ENCODE assay signal across 8 cellular contexts in the genomic region with DNA sequence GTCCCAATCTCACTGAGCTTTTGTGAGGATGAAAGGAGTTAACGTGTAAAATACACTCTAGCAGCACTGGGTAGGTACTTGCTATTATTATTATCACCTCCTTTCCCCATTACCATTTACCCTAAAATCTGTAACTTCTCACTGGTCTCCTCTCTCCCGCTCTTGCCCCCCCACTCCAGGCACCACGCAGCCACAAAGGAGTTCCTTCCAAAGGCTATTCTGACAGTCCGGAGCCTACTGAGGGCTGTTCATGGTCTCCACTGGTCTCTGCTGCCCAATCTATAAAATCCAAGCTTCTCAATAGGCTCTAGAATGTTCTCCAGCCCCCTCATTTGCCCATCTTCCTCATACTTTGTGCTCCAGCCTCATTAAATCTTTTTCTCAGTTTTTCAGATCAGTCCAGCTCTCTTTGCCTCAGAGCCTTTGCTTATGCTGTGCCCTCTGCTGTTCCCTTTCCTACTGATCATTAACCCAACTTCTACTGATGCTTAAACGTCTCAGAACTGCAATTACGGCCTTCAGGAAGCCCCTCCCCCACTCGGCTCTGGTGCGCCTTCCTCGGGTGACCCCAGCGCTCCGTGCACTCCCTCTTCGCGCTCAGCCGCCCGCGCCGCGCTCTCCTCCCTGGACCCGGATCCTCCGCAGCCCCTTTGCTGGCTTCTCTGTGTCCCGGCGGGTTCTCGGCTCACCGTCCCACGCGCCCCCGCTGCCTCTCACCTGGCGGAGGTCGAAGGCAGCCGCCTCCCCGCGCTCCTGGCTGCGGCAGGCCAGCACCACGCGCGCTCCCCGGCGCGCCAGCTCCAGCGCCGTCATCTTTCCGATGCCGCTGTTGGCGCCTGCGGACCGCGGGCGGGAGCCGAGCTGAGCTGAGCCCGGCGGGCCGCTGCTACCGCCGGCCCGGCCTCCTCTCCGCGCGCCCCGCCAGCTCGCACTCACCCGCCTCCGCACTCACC. TPM values are rescaled to one million over a fixed set of nuclear protein-coding genes. Genes with fewer than 3 reads are reported as not detected.
DNase-seq lines count a peak whose midpoint lies in the region; ATAC-seq and TF ChIP-seq lines count a peak whose summit lies in the region.

No MANE protein-coding gene starts in this region.

- peaks cover 48% of the 10 kb centered on the region; the same call in 1 of the 2 replicates for H3K9me3 ChIP-seq in NT2/D1 (ENCODE audit: insufficient read depth, low read length)

- H3K9ac ChIP-seq in NT2/D1 (ENCODE audit: insufficient read length, low read depth), result peak overlapping the region; percentile 76

- peak overlapping the region; percentile 39 for H3K27ac ChIP-seq in foreskin keratinocyte

- peaks cover 27% of the 10 kb centered on the region for H3K4me1 Mint-ChIP-seq in osteocyte (ENCODE audit: unreplicated experiment)

- no peaks in the 10 kb centered on the region for H3K27me3 Mint-ChIP-seq in osteocyte (ENCODE audit: unreplicated experiment)

- peak overlapping the region; percentile 25 for H3K27ac Mint-ChIP-seq in osteocyte (ENCODE audit: unreplicated experiment)

- peaks cover 42% of the 10 kb centered on the region for H3K36me3 ChIP-seq in NT2/D1 (ENCODE audit: insufficient read depth, insufficient read length, low read length)

- no peaks in the 10 kb centered on the region for H3K27me3 ChIP-seq in NT2/D1 (ENCODE audit: insufficient read depth, insufficient read length)
- no peaks in the 10 kb centered on the region for H3K27me3 ChIP-seq in foreskin keratinocyte

- H3K4me3 ChIP-seq in NT2/D1 (ENCODE audit: insufficient read length, low read depth), result peak overlapping the region; percentile 71

- no peak for TF ChIP-seq CTCF in foreskin keratinocyte (conservative IDR thresholded peaks at IDR 0.05)
- TF ChIP-seq CTCF in osteocyte (IDR thresholded peaks at IDR 0.05), result no peak

- H3K9me3 Mint-ChIP-seq in osteocyte (ENCODE audit: unreplicated experiment), result no peaks in the 10 kb centered on the region

- H3K36me3 Mint-ChIP-seq in osteocyte (ENCODE audit: unreplicated experiment), result peaks cover 3% of the 10 kb centered on the region

- DNase-seq in AG08396 (ENCODE audit: low spot score) (peak; percentile 72), GM19240 (ENCODE audit: insufficient read length, low spot score) (peak; percentile 43), NT2/D1 (ENCODE audit: low read depth, low spot score) (no peak), foreskin keratinocyte (no peak), osteocyte (ENCODE audit: extremely low spot score, unreplicated experiment) (no peak), NCI-H226 (no peak)
- peak; percentile 70 to 75 for DNase-seq in activated T-cell treated with anti-CD3 and anti-CD28 coated beads, Interleukin-2, amount 50 U/mL, for 48 hours

- H3K4me1 ChIP-seq in NT2/D1 (ENCODE audit: insufficient read depth, insufficient read length) (no peaks in the 10 kb centered on the region), foreskin keratinocyte (peaks cover 13% of the 10 kb centered on the region)

- ATAC-seq in HG03442 (IDR thresholded peaks at IDR 0.05; ENCODE audit: unreplicated experiment), result peak; percentile 38
- ATAC-seq in foreskin keratinocyte, result peak; percentile 23

- H3K4me3 Mint-ChIP-seq in osteocyte (ENCODE audit: unreplicated experiment), result peak overlapping the region; percentile 84

RNA-seq across cellular contexts. Expression of gene DHRS13, which starts 0.7 kb away (rescaled TPM):
- 8.0 and 10.9 TPM in 2 replicates for total RNA-seq in foreskin keratinocyte
- polyA plus RNA-seq in foreskin keratinocyte, result 8.0 and 11.5 TPM in 2 replicates
- 10.7 and 12.4 TPM in 2 replicates for total RNA-seq in osteocyte

RNA-seq across cellular contexts. Expression of gene FLOT2, which starts 4.6 kb away (rescaled TPM):
- total RNA-seq in foreskin keratinocyte, result 81.8 and 83.2 TPM in 2 replicates
- polyA plus RNA-seq in foreskin keratinocyte, result 69.1 and 71.9 TPM in 2 replicates
- total RNA-seq in osteocyte, result 95.8 and 104 TPM in 2 replicates

RNA-seq across cellular contexts. Expression of gene ERAL1, which starts 47.3 kb away (rescaled TPM):
- total RNA-seq in foreskin keratinocyte, result 34.8 and 44.4 TPM in 2 replicates
- polyA plus RNA-seq in foreskin keratinocyte, result 65.8 and 72.8 TPM in 2 replicates
- total RNA-seq in osteocyte, result 38.3 and 38.5 TPM in 2 replicates

RNA-seq across cellular contexts. Expression of gene PHF12, which starts 49.2 kb away (rescaled TPM):
- total RNA-seq in foreskin keratinocyte, result 19.4 and 23.5 TPM in 2 replicates
- 9.7 and 12.0 TPM in 2 replicates for polyA plus RNA-seq in foreskin keratinocyte
- 50.3 and 52.8 TPM in 2 replicates for total RNA-seq in osteocyte

RNA-seq across cellular contexts. Expression of gene FAM222B, which starts 59.6 kb away (rescaled TPM):
- total RNA-seq in foreskin keratinocyte (16.3 and 17.9 TPM in 2 replicates), osteocyte (19.4 and 21.2 TPM in 2 replicates)
- polyA plus RNA-seq in foreskin keratinocyte, result 9.8 and 10.8 TPM in 2 replicates

Comparison
In these comparisons a context has a peak if more than half of its experiments do, and no peak if none do; other contexts are left out.
1. DNase-seq: peak in AG08396 (single experiment), GM19240 (single experiment) and activated T-cell treated with anti-CD3 and anti-CD28 coated beads, Interleukin-2, amount 50 U/mL, for 48 hours (2 of 2); none in NT2/D1 (single experiment), foreskin keratinocyte (0 of 2), osteocyte (single experiment) and NCI-H226 (single experiment).